In the genomic region with DNA sequence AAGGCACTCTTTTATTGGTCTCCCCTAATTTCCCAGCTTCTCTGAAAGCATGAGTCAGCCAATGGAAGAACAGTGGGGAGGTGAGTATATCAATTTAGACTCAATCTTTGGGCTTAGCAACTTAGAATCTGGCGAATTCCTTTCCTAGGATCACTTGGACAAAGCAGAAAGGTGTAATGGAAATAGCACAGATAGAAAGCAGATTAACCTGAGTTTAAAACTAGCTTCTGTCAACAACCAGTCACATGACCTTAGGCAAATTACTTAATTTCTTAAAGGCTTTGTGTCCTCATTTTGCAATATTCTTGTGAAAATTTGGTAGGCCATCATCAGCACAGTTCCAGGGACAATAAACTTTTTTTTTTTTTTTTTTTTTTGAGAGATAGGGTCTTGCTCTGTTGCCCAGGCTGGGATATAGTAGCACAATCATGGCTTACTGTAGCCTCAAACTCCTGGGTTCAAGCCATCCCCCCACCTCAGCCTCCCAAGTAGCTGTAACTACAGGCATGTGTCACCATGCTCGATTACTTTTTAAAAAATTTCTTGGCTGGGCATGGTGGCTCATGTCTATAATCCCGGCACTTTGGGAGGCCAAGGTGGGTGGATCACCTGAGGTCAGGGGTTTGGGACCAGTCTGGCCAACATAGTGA, we compare ENCODE assay signal across 17 cellular contexts. TPM values are rescaled to one million over a fixed set of nuclear protein-coding genes. Genes with fewer than 3 reads are reported as not detected.
DNase-seq lines count a peak whose midpoint lies in the region; ATAC-seq, FAIRE-seq and TF ChIP-seq lines count a peak whose summit lies in the region.
"Had no signal": no experiment of that assay in that cellular context is flagged by ENCODE, and none has a peak within 500 bp of the region (broad histone marks: within the 10 kb centered on the region; RNA-seq: fewer than 3 reads in every experiment).

No MANE protein-coding gene starts in this region.

- ATAC-seq in pancreas = no peak
- ATAC-seq in GM18873 (IDR thresholded peaks at IDR 0.05; ENCODE audit: low FRiP score, unreplicated experiment) = no peak
- ATAC-seq in GM19467 (IDR thresholded peaks at IDR 0.05; ENCODE audit: unreplicated experiment) = no peak

- TF ChIP-seq CTCF in MM.1S (IDR thresholded peaks at IDR 0.05; ENCODE audit: low read length) (no peak), pancreas (IDR thresholded peaks at IDR 0.05) (no peak)

- no peaks in the 10 kb centered on the region for H3K9me3 Mint-ChIP-seq in T-helper 1 cell treated with Interleukin-12 subunit alpha and Interleukin-12 subunit beta and Interleukin-4 antibody, amounts not matched to agents 30 μg/mL and 1 μg/mL, for 36 hours
- H3K9me3 Mint-ChIP-seq in dendritic cell treated with granulocyte-macrophage colony-stimulating factor and Interleukin-4, amounts not matched to agents 40 ng/mL and 50 ng/mL, for 4 days = no peaks in the 10 kb centered on the region
- H3K9me3 Mint-ChIP-seq: neural crest cell had no signal

- no peaks in the 10 kb centered on the region for H4K20me1 ChIP-seq in MM.1S (ENCODE audit: insufficient read depth, low read length)

- 79 to 86% methylated on average over 3 of the region's 3 CpGs for WGBS in pancreas, 2 donors

- H3K4me1 Mint-ChIP-seq in T-helper 1 cell treated with Interleukin-12 subunit alpha and Interleukin-12 subunit beta and Interleukin-4 antibody, amounts not matched to agents 30 μg/mL and 1 μg/mL, for 36 hours (ENCODE audit: low read depth) = peaks cover 26% of the 10 kb centered on the region
- peaks cover 6% of the 10 kb centered on the region for H3K4me1 Mint-ChIP-seq in dendritic cell treated with granulocyte-macrophage colony-stimulating factor and Interleukin-4, amounts not matched to agents 40 ng/mL and 50 ng/mL, for 4 days (ENCODE audit: low read depth)

- H3K27ac Mint-ChIP-seq in T-helper 1 cell treated with Interleukin-12 subunit alpha and Interleukin-12 subunit beta and Interleukin-4 antibody, amounts not matched to agents 30 μg/mL and 1 μg/mL, for 36 hours = no peak overlapping the region
- peak overlapping the region; percentile 84 for H3K27ac Mint-ChIP-seq in dendritic cell treated with granulocyte-macrophage colony-stimulating factor and Interleukin-4, amounts not matched to agents 40 ng/mL and 50 ng/mL, for 4 days

- H3K4me3 ChIP-seq in MM.1S (ENCODE audit: low read length) (peak overlapping the region; percentile 37; the same call in 1 of the 2 replicates), neuron (ENCODE audit: low read length) (no peak overlapping the region), pancreas (no peak overlapping the region)
- H3K4me3 ChIP-seq: PC-9 had no signal

- no peaks in the 10 kb centered on the region for H3K27me3 ChIP-seq in MM.1S (replicated peaks; ENCODE audit: insufficient read depth, low read length)
- peaks cover 9% of the 10 kb centered on the region for H3K27me3 ChIP-seq in neuron (ENCODE audit: insufficient read depth, low read length)
- H3K27me3 ChIP-seq in pancreas = no peaks in the 10 kb centered on the region

- H3K36me3 ChIP-seq in MM.1S (replicated peaks; ENCODE audit: insufficient read depth, low read length) = no peaks in the 10 kb centered on the region
- no peaks in the 10 kb centered on the region for H3K36me3 ChIP-seq in neuron (ENCODE audit: insufficient read depth, low read length)
- no peaks in the 10 kb centered on the region for H3K36me3 ChIP-seq in pancreas

- H3K27ac ChIP-seq in MM.1S (ENCODE audit: low read length) (no peak overlapping the region), pancreas (no peak overlapping the region)
- H3K27ac ChIP-seq: PC-9 had no signal

- no peak overlapping the region for H3K9ac ChIP-seq in MM.1S (ENCODE audit: low read length)

- intact Hi-C loops in dendritic cell treated with granulocyte-macrophage colony-stimulating factor and Interleukin-4, amounts not matched to agents 40 ng/mL and 50 ng/mL, for 4 days (cut with micrococcal nuclease) = no loop called here
- intact Hi-C loops in pancreas (cut with DNase I) = no loop called here

- no peak overlapping the region for H2AFZ ChIP-seq in MM.1S (ENCODE audit: low read length)
- peak overlapping the region; percentile 78 for H2AFZ ChIP-seq in neuron (ENCODE audit: low read depth, low read length)
- H2AFZ ChIP-seq: PC-9 had no signal

- H3F3A ChIP-seq in MM.1S (ENCODE audit: insufficient read depth, low read length) = peaks cover 22% of the 10 kb centered on the region

- FAIRE-seq in pancreas (lab: Jason Lieb, UNC) = no peak
- FAIRE-seq: A204.1, HTR-8/SVneo had no signal

- H3K9me3 ChIP-seq in MM.1S (replicated peaks; ENCODE audit: insufficient read depth, low read length) (no peaks in the 10 kb centered on the region), neuron (ENCODE audit: low read length) (no peaks in the 10 kb centered on the region), pancreas (no peaks in the 10 kb centered on the region)
- H3K9me3 ChIP-seq: Caco-2 had no signal

- H3K9me2 ChIP-seq in MM.1S (replicated peaks; ENCODE audit: insufficient read depth, low read length) = no peaks in the 10 kb centered on the region

- H3K4me1 ChIP-seq in MM.1S (ENCODE audit: low read length) (peaks cover 37% of the 10 kb centered on the region), neuron (ENCODE audit: insufficient read depth, low read length) (peaks cover 6% of the 10 kb centered on the region), pancreas (no peaks in the 10 kb centered on the region)
- H3K4me1 ChIP-seq: Caco-2 had no signal

- DNase-seq in T-helper 1 cell (no peak), MM.1S (no peak), pancreas (no peak)
- DNase-seq: activated gamma-delta T cell treated with Interleukin-2 at 50 U/mL for 16 hours; central memory CD4-positive, alpha-beta T cell; NCI-H1105; NCI-H226; PC-9 had no signal

- no peaks in the 10 kb centered on the region for H3K27me3 Mint-ChIP-seq in T-helper 1 cell treated with Interleukin-12 subunit alpha and Interleukin-12 subunit beta and Interleukin-4 antibody, amounts not matched to agents 30 μg/mL and 1 μg/mL, for 36 hours (ENCODE audit: low read depth)
- H3K27me3 Mint-ChIP-seq in dendritic cell treated with granulocyte-macrophage colony-stimulating factor and Interleukin-4, amounts not matched to agents 40 ng/mL and 50 ng/mL, for 4 days = no peaks in the 10 kb centered on the region

- H3K4me3 Mint-ChIP-seq in T-helper 1 cell treated with Interleukin-12 subunit alpha and Interleukin-12 subunit beta and Interleukin-4 antibody, amounts not matched to agents 30 μg/mL and 1 μg/mL, for 36 hours = peak overlapping the region; percentile 86
- no peak overlapping the region for H3K4me3 Mint-ChIP-seq in dendritic cell treated with granulocyte-macrophage colony-stimulating factor and Interleukin-4, amounts not matched to agents 40 ng/mL and 50 ng/mL, for 4 days
- H3K4me3 Mint-ChIP-seq: neural crest cell had no signal

- peak overlapping the region; percentile 62; the same call in 1 of the 2 replicates for H3K4me2 ChIP-seq in MM.1S (ENCODE audit: low read depth, low read length)
- H3K4me2 ChIP-seq: PC-9 had no signal

- H3K79me2 ChIP-seq in MM.1S (ENCODE audit: low read length) = no peaks in the 10 kb centered on the region

- H3K36me3 Mint-ChIP-seq in T-helper 1 cell treated with Interleukin-12 subunit alpha and Interleukin-12 subunit beta and Interleukin-4 antibody, amounts not matched to agents 30 μg/mL and 1 μg/mL, for 36 hours (ENCODE audit: low read depth) = peaks cover 5% of the 10 kb centered on the region
- H3K36me3 Mint-ChIP-seq in dendritic cell treated with granulocyte-macrophage colony-stimulating factor and Interleukin-4, amounts not matched to agents 40 ng/mL and 50 ng/mL, for 4 days (ENCODE audit: low read depth) = no peaks in the 10 kb centered on the region

RNA-seq across cellular contexts. Expression of gene PCF11, which starts 40.8 kb away (rescaled TPM):
- 10 to 100 TPM; 18.4 to 34.3 (median 25.3) TPM for total RNA-seq in pancreas
- 10 to 100 TPM; 23.5 to 31.2 TPM for polyA plus RNA-seq in pancreas

RNA-seq across cellular contexts. Expression of gene RAB30, which starts 44.4 kb away (rescaled TPM):
- total RNA-seq in pancreas = 1 to 10 TPM; 4.0 to 6.7 (median 5.3) TPM
- polyA plus RNA-seq in pancreas = 1 to 10 TPM; 1.0 to 1.5 TPM
